1 cellular context compared by ENCODE assay signal in genomic region chr4:17670423-17670822, GRCh38.
TF ChIP-seq lines count a peak whose summit lies in the region.

No MANE protein-coding gene starts in this region.

TF ChIP-seq in K562, 482 proteins besides CTCF, POLR2A, EP300 and RAD21 (continued from another document and continues in another):
- TF ChIP-seq ZNF592 (IDR thresholded peaks at IDR 0.05): no peak
- no peak for TF ChIP-seq NKRF (IDR thresholded peaks at IDR 0.05; ENCODE audit: borderline replicate concordance)
- no peak for TF ChIP-seq NCOA4 (IDR thresholded peaks at IDR 0.05; ENCODE audit: partially characterized antibody)
- TF ChIP-seq FIP1L1 (IDR thresholded peaks at IDR 0.05; ENCODE audit: low read depth, low read length, poor library complexity, severe bottlenecking): no peak
- TF ChIP-seq E2F8 (IDR thresholded peaks at IDR 0.05; ENCODE audit: low read depth, partially characterized antibody): no peak
- TF ChIP-seq UBTF (IDR thresholded peaks at IDR 0.05; ENCODE audit: borderline replicate concordance in 1 of 2, low read depth in 2 of 2, low read length in 2 of 2): no peak
- TF ChIP-seq DEAF1 (CRISPR knock-in tag; IDR thresholded peaks at IDR 0.05): no peak
- no peak for TF ChIP-seq SMARCB1 (IDR thresholded peaks at IDR 0.05; ENCODE audit: insufficient read length, low read depth)
- no peak for TF ChIP-seq CHD7 (IDR thresholded peaks at IDR 0.05; ENCODE audit: low read depth, low read length)
- TF ChIP-seq SRSF9 (IDR thresholded peaks at IDR 0.05; ENCODE audit: borderline replicate concordance, low read depth, low read length): no peak
- no peak for TF ChIP-seq CEBPB (tag; IDR thresholded peaks at IDR 0.05)
- no peak for TF ChIP-seq TAF9B (IDR thresholded peaks at IDR 0.05; ENCODE audit: partially characterized antibody)
- TF ChIP-seq HINFP (tag; conservative IDR thresholded peaks at IDR 0.05; ENCODE audit: low read depth): no peak
